Comparison of ENCODE assay signal across 30 cellular contexts in genomic region chr14:100767003-100767787, GRCh38. TPM values are rescaled to one million over a fixed set of nuclear protein-coding genes. Genes with fewer than 3 reads are reported as not detected.
"Had no signal": no experiment of that assay in that cellular context is flagged by ENCODE, and none has a peak within 500 bp of the region (broad histone marks: within the 10 kb centered on the region; RNA-seq: fewer than 3 reads in every experiment).

No MANE protein-coding gene starts in this region.

- H3K4me3 ChIP-seq: SJSA1 had no signal

- H3K27me3 ChIP-seq: SJSA1 had no signal

- H3K36me3 ChIP-seq: SJSA1 had no signal

- ATAC-seq: activated CD8-positive, alpha-beta T cell treated with anti-CD3 and anti-CD28 coated beads, Interleukin-2, amount 10 ng/mL, durations not matched to agents 7 days and 5 days; activated naive CD4-positive, alpha-beta T cell treated with anti-CD3 and anti-CD28 coated beads, Interleukin-2, amount 50 U/mL, for 72 hours; activated naive CD8-positive, alpha-beta T cell treated with anti-CD3 and anti-CD28 coated beads, Interleukin-2, amount 50 U/mL, for 24 hours; Panc1; T-helper 17 cell; WTC11 had no signal

- H3K9me3 ChIP-seq: SJSA1 had no signal

- H3K27ac ChIP-seq: RWPE1, SJSA1 had no signal

- DNase-seq: activated CD4-positive, alpha-beta T cell treated with anti-CD3 and anti-CD28 coated beads for 48 hours; activated CD4-positive, alpha-beta T cell treated with anti-CD3 and anti-CD28 coated beads, Interleukin-2, amount 50 U/mL, for 4 hours; activated CD4-positive, CD25-positive, alpha-beta regulatory T cell treated with anti-CD3 and anti-CD28 coated beads, Interleukin-2, amount 50 U/mL, for 72 hours; activated CD8-positive, alpha-beta memory T cell treated with anti-CD3 and anti-CD28 coated beads, Interleukin-2, amount 50 U/mL, for 48 hours; activated CD8-positive, alpha-beta T cell treated with anti-CD3 and anti-CD28 coated beads, Interleukin-2, amount 10 ng/mL, durations not matched to agents 7 days and 5 days; activated naive CD4-positive, alpha-beta T cell treated with Interleukin-2 at 50 U/mL for 16 hours; activated naive CD8-positive, alpha-beta T cell treated with anti-CD3 and anti-CD28 coated beads, Interleukin-2, amount 50 U/mL, for 24 hours; activated T-cell treated with anti-CD3 and anti-CD28 coated beads, Interleukin-2, amount 50 U/mL, for 1 hour; amniotic stem cell; Karpas-422; MM.1S; NCI-H1105 treated with DMSO at 0.1 percent for 48 hours; NCI-H146; NCI-H2029; NCI-H2107; NCI-H2171 treated with DMSO at 0.1 percent for 48 hours; NCI-H226; NCI-H69; NK-92 treated with Interleukin-12 subunit alpha and Interleukin-12 subunit beta, amount 100 ng/mL, for 24 hours; OCI-M1; SHP77; T-helper 17 cell; T-helper 9 cell had no signal

RNA-seq across cellular contexts. Expression of gene DLK1, which starts 40.5 kb away (rescaled TPM):
- total RNA-seq: activated CD8-positive, alpha-beta T cell treated with anti-CD3 and anti-CD28 coated beads, Interleukin-2, amount 10 ng/mL, durations not matched to agents 7 days and 5 days; activated naive CD4-positive, alpha-beta T cell treated with anti-CD3 and anti-CD28 coated beads, Interleukin-2, amount 50 U/mL, for 72 hours; NCI-H460; SJSA1 had no signal

RNA-seq across cellular contexts. Expression of gene MEG3, which starts 58.7 kb away (rescaled TPM):
- total RNA-seq: activated CD8-positive, alpha-beta T cell treated with anti-CD3 and anti-CD28 coated beads, Interleukin-2, amount 10 ng/mL, durations not matched to agents 7 days and 5 days; activated naive CD4-positive, alpha-beta T cell treated with anti-CD3 and anti-CD28 coated beads, Interleukin-2, amount 50 U/mL, for 72 hours; astrocyte had no signal
